In the genomic region with DNA sequence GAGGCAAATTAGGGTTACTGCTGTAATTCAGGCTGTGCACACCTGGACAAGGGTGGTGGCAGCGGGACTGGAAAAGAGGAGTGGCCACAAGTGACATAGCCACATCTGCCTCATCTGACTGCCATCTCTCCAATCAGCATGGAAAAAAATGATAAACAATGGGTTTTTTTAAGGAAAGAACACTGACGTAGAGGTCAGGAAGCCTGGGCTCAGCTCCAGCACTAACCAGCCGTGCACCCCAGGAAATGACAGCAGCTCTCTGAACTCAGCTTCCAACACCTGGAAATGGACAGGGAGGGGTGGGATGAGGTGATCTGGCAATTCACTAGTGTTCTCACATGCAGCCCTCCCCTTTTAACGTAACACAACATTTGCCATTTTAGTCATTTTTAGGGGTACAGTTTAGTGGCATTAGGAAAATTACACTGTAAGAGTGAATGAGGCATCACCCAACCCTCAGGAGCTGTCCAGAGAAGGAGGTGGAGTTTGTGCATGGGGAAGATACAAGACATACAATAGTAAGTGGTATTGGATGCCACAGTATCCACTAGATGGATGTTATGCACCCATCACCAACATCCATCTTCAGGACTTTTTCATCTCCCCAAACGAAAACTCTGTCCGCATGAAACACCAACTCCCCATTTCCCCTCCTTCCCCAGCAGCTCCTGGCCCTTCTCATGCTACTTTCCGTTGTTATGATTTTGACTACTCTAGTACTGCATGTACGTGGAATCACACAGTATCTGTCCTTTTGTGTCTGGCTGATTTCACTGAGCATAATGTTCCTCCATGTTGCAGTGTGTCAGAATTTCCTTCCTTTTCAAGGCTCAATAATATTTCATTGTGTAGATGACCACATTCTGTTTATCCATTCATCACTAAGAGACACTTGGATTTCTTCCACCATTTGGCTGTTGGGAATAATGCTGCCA, we compare ENCODE assay signal across 12 cellular contexts.
DNase-seq lines count a peak whose midpoint lies in the region; ATAC-seq, FAIRE-seq and TF ChIP-seq lines count a peak whose summit lies in the region.
"Had no signal": no experiment of that assay in that cellular context is flagged by ENCODE, and none has a peak within 500 bp of the region (broad histone marks: within the 10 kb centered on the region; RNA-seq: fewer than 3 reads in every experiment).

No MANE protein-coding gene starts in this region.

- peaks cover 21% of the 10 kb centered on the region for H3K4me1 ChIP-seq in right cardiac atrium (ENCODE audit: control insufficient read depth, insufficient read depth, low read length)
- peaks cover 0 to 43% (median 13%) of the 10 kb centered on the region in 4 donors for H3K4me1 ChIP-seq in stomach

- TF ChIP-seq EP300 in stomach (IDR thresholded peaks at IDR 0.05), result no peak

- 64% methylated on average over 8 of the region's 8 CpGs for WGBS in right cardiac atrium
- WGBS in stomach, 5 donors, result 56 to 66% (median 63%) methylated on average over 8 of the region's 8 CpGs

- peak in 1 of 2 donors; percentile 70 for ATAC-seq in right cardiac atrium
- no peak for ATAC-seq in HG02884 (IDR thresholded peaks at IDR 0.05; ENCODE audit: unreplicated experiment)
- no peak for ATAC-seq in omental fat pad (ENCODE audit: low FRiP score)

- H3K4me3 ChIP-seq in bronchial epithelial cell (ENCODE audit: low read depth, low read length) (no peak overlapping the region), right cardiac atrium (ENCODE audit: low read length) (no peak overlapping the region), stomach (no peak overlapping the region)
- H3K4me3 ChIP-seq: spleen had no signal

- H3K9me3 ChIP-seq in right cardiac atrium (ENCODE audit: control insufficient read depth, low read length) (no peaks in the 10 kb centered on the region), stomach (no peaks in the 10 kb centered on the region)
- H3K9me3 ChIP-seq: spleen had no signal

- FAIRE-seq in bronchial epithelial cell (lab: Jason Lieb, UNC), result no peak

- H3K27ac ChIP-seq in right cardiac atrium (ENCODE audit: low read length), result peak overlapping the region; percentile 58
- H3K27ac ChIP-seq in stomach, result peak overlapping the region in 4 of 5 donors; percentile 77 to 84 (median 80)

- no peaks in the 10 kb centered on the region for H3K27me3 ChIP-seq in bronchial epithelial cell (ENCODE audit: control insufficient read depth, insufficient read depth, low read length)
- H3K27me3 ChIP-seq in right cardiac atrium (ENCODE audit: control insufficient read depth, insufficient read depth), result no peaks in the 10 kb centered on the region
- peaks cover 0 to 7% (median 0%) of the 10 kb centered on the region in 3 donors for H3K27me3 ChIP-seq in stomach
- H3K27me3 ChIP-seq: spleen had no signal

- peak; percentile 84 for DNase-seq in M059J (ENCODE audit: low read depth)
- peak; percentile 78 for DNase-seq in bronchial epithelial cell (ENCODE audit: low read depth)
- peak; percentile 40 to 59 (median 54) for DNase-seq in right cardiac atrium
- DNase-seq in stomach, result no peak
- no peak for DNase-seq in mucosa of gallbladder (ENCODE audit: low spot score)
- DNase-seq in omental fat pad (ENCODE audit: low spot score), result no peak
- DNase-seq in medulla oblongata (ENCODE audit: extremely low spot score), result no peak
- DNase-seq: activated B cell treated with CpG ODN at 0.5 μM for 24 hours, NCI-H345, SHP77 treated with DMSO at 0.1 percent for 48 hours, spleen had no signal

- TF ChIP-seq POLR2A in stomach (IDR thresholded peaks at IDR 0.05), result no peak

- H3K36me3 ChIP-seq in bronchial epithelial cell (ENCODE audit: control insufficient read depth, insufficient read depth, low read length), result no peaks in the 10 kb centered on the region
- H3K36me3 ChIP-seq in stomach, result no peaks in the 10 kb centered on the region
- H3K36me3 ChIP-seq: spleen had no signal

- intact Hi-C loops in right cardiac atrium (cut with DNase I), result no loop called here
- intact Hi-C loops in stomach (cut with DNase I; ENCODE audit: low total_unique reads), result no loop called here

- no peak for TF ChIP-seq CTCF in bronchial epithelial cell (IDR thresholded peaks at IDR 0.05; ENCODE audit: insufficient read depth, low read length, severe bottlenecking)
- TF ChIP-seq CTCF in stomach (IDR thresholded peaks at IDR 0.05), result no peak
- TF ChIP-seq CTCF in omental fat pad (IDR thresholded peaks at IDR 0.05), result no peak

Comparison
In these comparisons a context has a peak if more than half of its experiments do, and no peak if none do; other contexts are left out.
1. DNase-seq: peak in M059J (single experiment), bronchial epithelial cell (single experiment) and right cardiac atrium (3 of 3); none in stomach (single experiment), mucosa of gallbladder (single experiment), omental fat pad (single experiment) and medulla oblongata (single experiment).